8 cellular contexts compared by ENCODE assay signal in the genomic region with DNA sequence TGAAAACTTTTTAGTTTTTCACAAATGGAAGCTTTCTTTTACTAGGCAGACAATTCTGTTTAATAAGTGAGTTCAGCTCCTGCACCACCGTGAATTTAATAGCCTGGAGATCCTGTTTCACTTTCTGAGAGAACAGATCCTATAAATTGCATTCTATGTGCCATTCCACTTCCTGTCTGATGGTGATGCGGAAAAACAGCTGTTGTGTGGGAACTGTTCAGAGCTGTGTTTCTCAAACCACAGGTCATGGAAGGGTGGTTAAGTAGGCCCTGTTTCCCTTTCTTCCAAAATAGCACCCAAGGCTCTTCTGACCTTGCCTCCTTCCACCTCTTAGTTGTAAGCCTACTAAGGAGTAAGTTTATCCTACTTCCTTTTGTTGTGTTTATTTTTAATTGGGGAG.
DNase-seq lines count a peak whose midpoint lies in the region; ATAC-seq, FAIRE-seq and TF ChIP-seq lines count a peak whose summit lies in the region.

No MANE protein-coding gene starts in this region.

- H3K27me3 ChIP-seq in DND-41 (ENCODE audit: insufficient read depth, low read length, poor library complexity) (no peaks in the 10 kb centered on the region), skeletal muscle satellite cell (ENCODE audit: control insufficient read depth, insufficient read depth, low read length) (no peaks in the 10 kb centered on the region)

- ATAC-seq in DND-41 (ENCODE audit: insufficient read depth, low read depth) (peak; percentile 80), GM21529 (IDR thresholded peaks at IDR 0.05; ENCODE audit: unreplicated experiment) (peak; percentile 76), GM19035 (IDR thresholded peaks at IDR 0.05; ENCODE audit: unreplicated experiment) (no peak)

- TF ChIP-seq CTCF in DND-41 (IDR thresholded peaks at IDR 0.05; ENCODE audit: borderline replicate concordance, extremely low read depth, low read length, poor library complexity, severe bottlenecking): no peak
- TF ChIP-seq CTCF in coronary artery (IDR thresholded peaks at IDR 0.05): no peak

- H3K4me2 ChIP-seq in DND-41 (ENCODE audit: insufficient read depth, low read length) (peak overlapping the region; percentile 27; the same call in 1 of the 2 replicates), skeletal muscle satellite cell (ENCODE audit: low read length) (peak overlapping the region; percentile 48)

- no peaks in the 10 kb centered on the region for H3K79me2 ChIP-seq in DND-41 (ENCODE audit: insufficient read depth, low read length)

- no peak overlapping the region for H2AFZ ChIP-seq in DND-41 (ENCODE audit: low read depth, low read length)

- FAIRE-seq in HTR-8/SVneo (lab: Jason Lieb, UNC): no peak

- H3K9me3 ChIP-seq in DND-41 (ENCODE audit: insufficient read depth, low read length, severe bottlenecking) (no peaks in the 10 kb centered on the region), skeletal muscle satellite cell (replicated peaks; ENCODE audit: low read length) (no peaks in the 10 kb centered on the region)

- H3K4me3 ChIP-seq in DND-41 (ENCODE audit: low read depth in 1 of 2, low read length in 2 of 2) (no peak overlapping the region), coronary artery (no peak overlapping the region), skeletal muscle satellite cell (ENCODE audit: low read length) (no peak overlapping the region)

- H3K27ac ChIP-seq in DND-41 (ENCODE audit: low read length): peak overlapping the region; percentile 36; the same call in 1 of the 2 replicates
- H3K27ac ChIP-seq in coronary artery: peak overlapping the region; percentile 12 to 39

- H3K9ac ChIP-seq in DND-41 (ENCODE audit: low read depth, low read length): no peak overlapping the region
- peak overlapping the region; percentile 53 for H3K9ac ChIP-seq in skeletal muscle satellite cell (ENCODE audit: low read depth, low read length)

- DNase-seq in DND-41 (peak; percentile 60), HTR-8/SVneo (ENCODE audit: insufficient read length, low spot score) (peak; percentile 15), coronary artery (ENCODE audit: low spot score) (no peak), NCI-H128 (lab: John Stamatoyannopoulos, UW; ENCODE audit: unreplicated experiment) (no peak), amniotic stem cell (lab: John Stamatoyannopoulos, UW) (no peak)

- H3K4me1 ChIP-seq in DND-41 (ENCODE audit: insufficient read depth, low read length) (peaks cover 16% of the 10 kb centered on the region; the same call in 1 of the 2 replicates), skeletal muscle satellite cell (ENCODE audit: control insufficient read depth, insufficient read depth, low read length) (peaks cover 15% of the 10 kb centered on the region)

- H4K20me1 ChIP-seq in DND-41 (ENCODE audit: insufficient read depth, low read length): no peaks in the 10 kb centered on the region

- H3K36me3 ChIP-seq in DND-41 (ENCODE audit: insufficient read depth, low read length): no peaks in the 10 kb centered on the region
- H3K36me3 ChIP-seq in skeletal muscle satellite cell (ENCODE audit: insufficient read depth, low read length): no peaks in the 10 kb centered on the region

Comparison
In these comparisons a context has a peak if more than half of its experiments do, and no peak if none do; other contexts are left out.
1. DNase-seq: peak in DND-41 (single experiment) and HTR-8/SVneo (single experiment); none in coronary artery (single experiment), NCI-H128 (single experiment) and amniotic stem cell (single experiment).